ENCODE assay signal across 19 cellular contexts in the genomic region with DNA sequence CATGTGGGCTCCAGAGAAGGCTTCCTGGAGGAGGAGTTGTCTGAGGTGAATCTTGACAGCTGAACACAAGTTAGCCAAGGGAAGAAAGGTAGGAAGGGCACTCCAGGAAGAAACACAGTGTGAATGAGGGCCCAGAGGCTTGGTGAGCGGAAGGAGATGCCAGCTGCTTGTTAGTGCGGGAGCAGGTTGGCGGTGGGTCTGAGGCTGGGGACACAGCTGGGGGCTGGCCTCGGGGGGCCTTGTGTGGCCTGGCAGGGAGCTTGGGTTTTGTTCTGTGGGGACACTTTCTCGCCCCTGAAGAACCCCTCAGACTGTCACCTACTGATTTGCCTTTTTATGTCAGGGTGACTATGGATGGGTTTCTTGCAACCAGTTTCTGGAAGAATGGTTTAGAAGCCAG.
"Had no signal": no experiment of that assay in that cellular context is flagged by ENCODE, and none has a peak within 500 bp of the region (broad histone marks: within the 10 kb centered on the region; RNA-seq: fewer than 3 reads in every experiment).

No MANE protein-coding gene starts in this region.

- H3K4me2 ChIP-seq: SK-N-SH had no signal

- DNase-seq: IMR-90, Karpas-422, KG1, MM.1S, NCI-H1048, NCI-H1105, NCI-H1694, NCI-H187 treated with DMSO at 0.1 percent for 48 hours, NCI-H2029 treated with DMSO at 0.1 percent for 48 hours, NCI-H226, NCI-H446, NCI-H510A, NCI-H524 treated with DMSO at 0.1 percent for 48 hours, NCI-H69, NCI-H774, RPMI8226, SHP77, SK-N-SH had no signal

- H3K9me3 ChIP-seq: SK-N-SH had no signal

- H3K9ac ChIP-seq: SK-N-SH had no signal

- ATAC-seq: HepG2 had no signal
